In the genomic region with DNA sequence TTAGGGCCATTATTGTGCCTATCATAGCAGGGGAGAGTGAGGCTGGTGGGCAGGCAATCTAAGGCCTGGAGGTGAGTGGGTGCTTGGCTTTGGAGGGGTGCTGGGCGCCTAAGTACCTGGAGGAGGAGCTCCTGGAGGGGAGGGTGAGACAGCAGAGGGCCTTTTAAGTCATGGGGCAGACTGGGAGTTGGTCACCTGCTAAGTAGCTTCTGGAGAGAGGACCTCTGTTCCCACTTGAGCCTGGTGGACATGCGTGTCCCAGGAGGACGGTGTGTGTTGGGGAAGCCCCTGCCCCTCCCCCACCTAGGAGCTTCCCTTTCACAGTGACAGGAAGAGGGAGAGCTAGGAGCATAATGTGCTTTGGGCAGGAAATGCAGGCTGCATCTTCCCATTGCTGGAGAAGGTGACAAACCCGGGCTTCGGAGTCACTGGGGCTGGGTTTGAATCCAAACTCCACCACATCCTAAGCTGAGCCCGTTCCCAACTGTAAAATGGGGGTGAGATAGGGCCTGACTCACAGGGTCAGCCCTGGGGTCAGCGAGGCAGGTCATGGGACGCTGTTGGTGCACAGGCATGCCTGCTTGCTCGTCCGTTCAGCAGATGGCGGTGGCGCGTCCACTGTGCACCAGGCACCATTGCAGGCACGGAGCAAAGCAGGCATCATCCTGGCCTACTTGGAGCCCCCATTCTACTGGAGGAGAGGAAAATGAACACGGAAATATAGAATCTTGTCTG, we compare ENCODE assay signal across 1 cellular context.
TF ChIP-seq lines count a peak whose summit lies in the region.

No MANE protein-coding gene starts in this region.

TF ChIP-seq in K562, 482 proteins besides CTCF, POLR2A, EP300 and RAD21 (continued from another document and continues in another):
- TF ChIP-seq, protein P1, sequence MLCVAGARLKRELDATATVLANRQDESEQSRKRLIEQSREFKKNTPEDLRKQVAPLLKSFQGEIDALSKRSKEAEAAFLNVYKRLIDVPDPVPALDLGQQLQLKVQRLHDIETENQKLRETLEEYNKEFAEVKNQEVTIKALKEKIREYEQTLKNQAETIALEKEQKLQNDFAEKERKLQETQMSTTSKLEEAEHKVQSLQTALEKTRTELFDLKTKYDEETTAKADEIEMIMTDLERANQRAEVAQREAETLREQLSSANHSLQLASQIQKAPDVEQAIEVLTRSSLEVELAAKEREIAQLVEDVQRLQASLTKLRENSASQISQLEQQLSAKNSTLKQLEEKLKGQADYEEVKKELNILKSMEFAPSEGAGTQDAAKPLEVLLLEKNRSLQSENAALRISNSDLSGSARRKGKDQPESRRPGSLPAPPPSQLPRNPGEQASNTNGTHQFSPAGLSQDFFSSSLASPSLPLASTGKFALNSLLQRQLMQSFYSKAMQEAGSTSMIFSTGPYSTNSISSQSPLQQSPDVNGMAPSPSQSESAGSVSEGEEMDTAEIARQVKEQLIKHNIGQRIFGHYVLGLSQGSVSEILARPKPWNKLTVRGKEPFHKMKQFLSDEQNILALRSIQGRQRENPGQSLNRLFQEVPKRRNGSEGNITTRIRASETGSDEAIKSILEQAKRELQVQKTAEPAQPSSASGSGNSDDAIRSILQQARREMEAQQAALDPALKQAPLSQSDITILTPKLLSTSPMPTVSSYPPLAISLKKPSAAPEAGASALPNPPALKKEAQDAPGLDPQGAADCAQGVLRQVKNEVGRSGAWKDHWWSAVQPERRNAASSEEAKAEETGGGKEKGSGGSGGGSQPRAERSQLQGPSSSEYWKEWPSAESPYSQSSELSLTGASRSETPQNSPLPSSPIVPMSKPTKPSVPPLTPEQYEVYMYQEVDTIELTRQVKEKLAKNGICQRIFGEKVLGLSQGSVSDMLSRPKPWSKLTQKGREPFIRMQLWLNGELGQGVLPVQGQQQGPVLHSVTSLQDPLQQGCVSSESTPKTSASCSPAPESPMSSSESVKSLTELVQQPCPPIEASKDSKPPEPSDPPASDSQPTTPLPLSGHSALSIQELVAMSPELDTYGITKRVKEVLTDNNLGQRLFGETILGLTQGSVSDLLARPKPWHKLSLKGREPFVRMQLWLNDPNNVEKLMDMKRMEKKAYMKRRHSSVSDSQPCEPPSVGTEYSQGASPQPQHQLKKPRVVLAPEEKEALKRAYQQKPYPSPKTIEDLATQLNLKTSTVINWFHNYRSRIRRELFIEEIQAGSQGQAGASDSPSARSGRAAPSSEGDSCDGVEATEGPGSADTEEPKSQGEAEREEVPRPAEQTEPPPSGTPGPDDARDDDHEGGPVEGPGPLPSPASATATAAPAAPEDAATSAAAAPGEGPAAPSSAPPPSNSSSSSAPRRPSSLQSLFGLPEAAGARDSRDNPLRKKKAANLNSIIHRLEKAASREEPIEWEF (CRISPR knock-in tag; IDR thresholded peaks at IDR 0.05), result no peak
- peak; percentile 42; the same call in 1 of the 2 replicates for TF ChIP-seq ZNF121 (CRISPR knock-in tag; conservative IDR thresholded peaks at IDR 0.05)
- 0 out of 4 replicates have a peak, but pooled peaks of 1 of the 2 experiments have one; percentile 28 for TF ChIP-seq TRIM24 (IDR thresholded peaks at IDR 0.05)
- peak; percentile 32 for TF ChIP-seq RBM25 (IDR thresholded peaks at IDR 0.05; ENCODE audit: low read depth, low read length, severe bottlenecking)
- TF ChIP-seq FOS (IDR thresholded peaks at IDR 0.05; ENCODE audit: extremely low read depth, insufficient read length), result peak; percentile 5
- TF ChIP-seq, protein P2, sequence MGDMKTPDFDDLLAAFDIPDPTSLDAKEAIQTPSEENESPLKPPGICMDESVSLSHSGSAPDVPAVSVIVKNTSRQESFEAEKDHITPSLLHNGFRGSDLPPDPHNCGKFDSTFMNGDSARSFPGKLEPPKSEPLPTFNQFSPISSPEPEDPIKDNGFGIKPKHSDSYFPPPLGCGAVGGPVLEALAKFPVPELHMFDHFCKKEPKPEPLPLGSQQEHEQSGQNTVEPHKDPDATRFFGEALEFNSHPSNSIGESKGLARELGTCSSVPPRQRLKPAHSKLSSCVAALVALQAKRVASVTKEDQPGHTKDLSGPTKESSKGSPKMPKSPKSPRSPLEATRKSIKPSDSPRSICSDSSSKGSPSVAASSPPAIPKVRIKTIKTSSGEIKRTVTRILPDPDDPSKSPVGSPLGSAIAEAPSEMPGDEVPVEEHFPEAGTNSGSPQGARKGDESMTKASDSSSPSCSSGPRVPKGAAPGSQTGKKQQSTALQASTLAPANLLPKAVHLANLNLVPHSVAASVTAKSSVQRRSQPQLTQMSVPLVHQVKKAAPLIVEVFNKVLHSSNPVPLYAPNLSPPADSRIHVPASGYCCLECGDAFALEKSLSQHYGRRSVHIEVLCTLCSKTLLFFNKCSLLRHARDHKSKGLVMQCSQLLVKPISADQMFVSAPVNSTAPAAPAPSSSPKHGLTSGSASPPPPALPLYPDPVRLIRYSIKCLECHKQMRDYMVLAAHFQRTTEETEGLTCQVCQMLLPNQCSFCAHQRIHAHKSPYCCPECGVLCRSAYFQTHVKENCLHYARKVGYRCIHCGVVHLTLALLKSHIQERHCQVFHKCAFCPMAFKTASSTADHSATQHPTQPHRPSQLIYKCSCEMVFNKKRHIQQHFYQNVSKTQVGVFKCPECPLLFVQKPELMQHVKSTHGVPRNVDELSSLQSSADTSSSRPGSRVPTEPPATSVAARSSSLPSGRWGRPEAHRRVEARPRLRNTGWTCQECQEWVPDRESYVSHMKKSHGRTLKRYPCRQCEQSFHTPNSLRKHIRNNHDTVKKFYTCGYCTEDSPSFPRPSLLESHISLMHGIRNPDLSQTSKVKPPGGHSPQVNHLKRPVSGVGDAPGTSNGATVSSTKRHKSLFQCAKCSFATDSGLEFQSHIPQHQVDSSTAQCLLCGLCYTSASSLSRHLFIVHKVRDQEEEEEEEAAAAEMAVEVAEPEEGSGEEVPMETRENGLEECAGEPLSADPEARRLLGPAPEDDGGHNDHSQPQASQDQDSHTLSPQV (IDR thresholded peaks at IDR 0.05), result peak; percentile 76
- TF ChIP-seq ZNF224 (CRISPR knock-in tag; IDR thresholded peaks at IDR 0.05), result no peak
- TF ChIP-seq, protein P3, sequence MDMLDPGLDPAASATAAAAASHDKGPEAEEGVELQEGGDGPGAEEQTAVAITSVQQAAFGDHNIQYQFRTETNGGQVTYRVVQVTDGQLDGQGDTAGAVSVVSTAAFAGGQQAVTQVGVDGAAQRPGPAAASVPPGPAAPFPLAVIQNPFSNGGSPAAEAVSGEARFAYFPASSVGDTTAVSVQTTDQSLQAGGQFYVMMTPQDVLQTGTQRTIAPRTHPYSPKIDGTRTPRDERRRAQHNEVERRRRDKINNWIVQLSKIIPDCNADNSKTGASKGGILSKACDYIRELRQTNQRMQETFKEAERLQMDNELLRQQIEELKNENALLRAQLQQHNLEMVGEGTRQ (CRISPR knock-in tag; IDR thresholded peaks at IDR 0.05), result no peak
- TF ChIP-seq POLR2G (IDR thresholded peaks at IDR 0.05; ENCODE audit: low read depth, low read length), result peak; percentile 54
- TF ChIP-seq SMARCE1 (IDR thresholded peaks at IDR 0.05), result peak; percentile 47; the same call in 1 of the 2 replicates
- peak; percentile 67 for TF ChIP-seq DPF2 (IDR thresholded peaks at IDR 0.05)
- no peak for TF ChIP-seq ZNF77 (CRISPR knock-in tag; IDR thresholded peaks at IDR 0.05)
- TF ChIP-seq, protein P4, sequence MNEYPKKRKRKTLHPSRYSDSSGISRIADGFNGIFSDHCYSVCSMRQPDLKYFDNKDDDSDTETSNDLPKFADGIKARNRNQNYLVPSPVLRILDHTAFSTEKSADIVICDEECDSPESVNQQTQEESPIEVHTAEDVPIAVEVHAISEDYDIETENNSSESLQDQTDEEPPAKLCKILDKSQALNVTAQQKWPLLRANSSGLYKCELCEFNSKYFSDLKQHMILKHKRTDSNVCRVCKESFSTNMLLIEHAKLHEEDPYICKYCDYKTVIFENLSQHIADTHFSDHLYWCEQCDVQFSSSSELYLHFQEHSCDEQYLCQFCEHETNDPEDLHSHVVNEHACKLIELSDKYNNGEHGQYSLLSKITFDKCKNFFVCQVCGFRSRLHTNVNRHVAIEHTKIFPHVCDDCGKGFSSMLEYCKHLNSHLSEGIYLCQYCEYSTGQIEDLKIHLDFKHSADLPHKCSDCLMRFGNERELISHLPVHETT (CRISPR knock-in tag; conservative IDR thresholded peaks at IDR 0.05 in 1 of 2, IDR thresholded peaks at IDR 0.05 in 1 of 2), result peak in 1 of 2 experiments; percentile 49; a peak in 1 of 4 replicates
- TF ChIP-seq FUS (optimal IDR thresholded peaks at IDR 0.05; ENCODE audit: low read depth, low read length), result no peak
- TF ChIP-seq RCOR1 (IDR thresholded peaks at IDR 0.05; ENCODE audit: borderline replicate concordance in 1 of 2, low read depth in 2 of 2, low read length in 2 of 2), result peak; percentile 2 to 82; a peak in 1 of 4 replicates
- TF ChIP-seq, protein P5, sequence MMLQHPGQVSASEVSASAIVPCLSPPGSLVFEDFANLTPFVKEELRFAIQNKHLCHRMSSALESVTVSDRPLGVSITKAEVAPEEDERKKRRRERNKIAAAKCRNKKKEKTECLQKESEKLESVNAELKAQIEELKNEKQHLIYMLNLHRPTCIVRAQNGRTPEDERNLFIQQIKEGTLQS (IDR thresholded peaks at IDR 0.05), result peak; percentile 70
- TF ChIP-seq, protein P5 (CRISPR knock-in tag; conservative IDR thresholded peaks at IDR 0.05), result no peak
- peak; percentile 85 for TF ChIP-seq FOSL1 (tag; conservative IDR thresholded peaks at IDR 0.05)
- 0 out of 2 replicates have a peak, but pooled peaks have one; percentile 26 for TF ChIP-seq RBFOX2 (IDR thresholded peaks at IDR 0.05; ENCODE audit: low read depth, low read length)
- 0 out of 2 replicates have a peak, but pooled peaks have one; percentile 21 for TF ChIP-seq GATAD2A (IDR thresholded peaks at IDR 0.05)
- no peak for TF ChIP-seq TBL1XR1 (IDR thresholded peaks at IDR 0.05; ENCODE audit: low read length in 2 of 2)
- no peak for TF ChIP-seq CBX8 (IDR thresholded peaks at IDR 0.05; ENCODE audit: borderline replicate concordance, extremely low read depth, low read depth, low read length, poor library complexity, severe bottlenecking)
- TF ChIP-seq, protein P6, sequence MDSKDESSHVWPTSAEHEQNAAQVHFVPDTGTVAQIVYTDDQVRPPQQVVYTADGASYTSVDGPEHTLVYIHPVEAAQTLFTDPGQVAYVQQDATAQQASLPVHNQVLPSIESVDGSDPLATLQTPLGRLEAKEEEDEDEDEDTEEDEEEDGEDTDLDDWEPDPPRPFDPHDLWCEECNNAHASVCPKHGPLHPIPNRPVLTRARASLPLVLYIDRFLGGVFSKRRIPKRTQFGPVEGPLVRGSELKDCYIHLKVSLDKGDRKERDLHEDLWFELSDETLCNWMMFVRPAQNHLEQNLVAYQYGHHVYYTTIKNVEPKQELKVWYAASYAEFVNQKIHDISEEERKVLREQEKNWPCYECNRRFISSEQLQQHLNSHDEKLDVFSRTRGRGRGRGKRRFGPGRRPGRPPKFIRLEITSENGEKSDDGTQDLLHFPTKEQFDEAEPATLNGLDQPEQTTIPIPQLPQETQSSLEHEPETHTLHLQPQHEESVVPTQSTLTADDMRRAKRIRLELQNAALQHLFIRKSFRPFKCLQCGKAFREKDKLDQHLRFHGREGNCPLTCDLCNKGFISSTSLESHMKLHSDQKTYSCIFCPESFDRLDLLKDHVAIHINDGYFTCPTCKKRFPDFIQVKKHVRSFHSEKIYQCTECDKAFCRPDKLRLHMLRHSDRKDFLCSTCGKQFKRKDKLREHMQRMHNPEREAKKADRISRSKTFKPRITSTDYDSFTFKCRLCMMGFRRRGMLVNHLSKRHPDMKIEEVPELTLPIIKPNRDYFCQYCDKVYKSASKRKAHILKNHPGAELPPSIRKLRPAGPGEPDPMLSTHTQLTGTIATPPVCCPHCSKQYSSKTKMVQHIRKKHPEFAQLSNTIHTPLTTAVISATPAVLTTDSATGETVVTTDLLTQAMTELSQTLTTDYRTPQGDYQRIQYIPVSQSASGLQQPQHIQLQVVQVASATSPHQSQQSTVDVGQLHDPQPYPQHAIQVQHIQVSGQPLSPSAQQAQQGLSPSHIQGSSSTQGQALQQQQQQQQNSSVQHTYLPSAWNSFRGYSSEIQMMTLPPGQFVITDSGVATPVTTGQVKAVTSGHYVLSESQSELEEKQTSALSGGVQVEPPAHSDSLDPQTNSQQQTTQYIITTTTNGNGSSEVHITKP (IDR thresholded peaks at IDR 0.05; ENCODE audit: partially characterized antibody), result no peak
- TF ChIP-seq, protein P7, sequence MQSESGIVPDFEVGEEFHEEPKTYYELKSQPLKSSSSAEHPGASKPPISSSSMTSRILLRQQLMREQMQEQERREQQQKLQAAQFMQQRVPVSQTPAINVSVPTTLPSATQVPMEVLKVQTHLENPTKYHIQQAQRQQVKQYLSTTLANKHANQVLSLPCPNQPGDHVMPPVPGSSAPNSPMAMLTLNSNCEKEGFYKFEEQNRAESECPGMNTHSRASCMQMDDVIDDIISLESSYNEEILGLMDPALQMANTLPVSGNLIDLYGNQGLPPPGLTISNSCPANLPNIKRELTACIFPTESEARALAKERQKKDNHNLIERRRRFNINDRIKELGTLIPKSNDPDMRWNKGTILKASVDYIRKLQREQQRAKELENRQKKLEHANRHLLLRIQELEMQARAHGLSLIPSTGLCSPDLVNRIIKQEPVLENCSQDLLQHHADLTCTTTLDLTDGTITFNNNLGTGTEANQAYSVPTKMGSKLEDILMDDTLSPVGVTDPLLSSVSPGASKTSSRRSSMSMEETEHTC (IDR thresholded peaks at IDR 0.05), result peak; percentile 88; the same call in 1 of the 2 replicates
- TF ChIP-seq ZNF584 (CRISPR knock-in tag; IDR thresholded peaks at IDR 0.05; ENCODE audit: low read depth), result peak; percentile 2; the same call in 1 of the 2 replicates
- no peak for TF ChIP-seq NEUROD1 (IDR thresholded peaks at IDR 0.05; ENCODE audit: borderline replicate concordance, low read depth, low read length, partially characterized antibody)
- TF ChIP-seq, protein P8, sequence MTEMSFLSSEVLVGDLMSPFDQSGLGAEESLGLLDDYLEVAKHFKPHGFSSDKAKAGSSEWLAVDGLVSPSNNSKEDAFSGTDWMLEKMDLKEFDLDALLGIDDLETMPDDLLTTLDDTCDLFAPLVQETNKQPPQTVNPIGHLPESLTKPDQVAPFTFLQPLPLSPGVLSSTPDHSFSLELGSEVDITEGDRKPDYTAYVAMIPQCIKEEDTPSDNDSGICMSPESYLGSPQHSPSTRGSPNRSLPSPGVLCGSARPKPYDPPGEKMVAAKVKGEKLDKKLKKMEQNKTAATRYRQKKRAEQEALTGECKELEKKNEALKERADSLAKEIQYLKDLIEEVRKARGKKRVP (CRISPR knock-in tag; IDR thresholded peaks at IDR 0.05), result no peak
- 0 out of 2 replicates have a peak, but pooled peaks have one; percentile 3 for TF ChIP-seq SMC3 (conservative IDR thresholded peaks at IDR 0.05; ENCODE audit: insufficient read depth, low read depth, low read length)
- TF ChIP-seq, protein P9, sequence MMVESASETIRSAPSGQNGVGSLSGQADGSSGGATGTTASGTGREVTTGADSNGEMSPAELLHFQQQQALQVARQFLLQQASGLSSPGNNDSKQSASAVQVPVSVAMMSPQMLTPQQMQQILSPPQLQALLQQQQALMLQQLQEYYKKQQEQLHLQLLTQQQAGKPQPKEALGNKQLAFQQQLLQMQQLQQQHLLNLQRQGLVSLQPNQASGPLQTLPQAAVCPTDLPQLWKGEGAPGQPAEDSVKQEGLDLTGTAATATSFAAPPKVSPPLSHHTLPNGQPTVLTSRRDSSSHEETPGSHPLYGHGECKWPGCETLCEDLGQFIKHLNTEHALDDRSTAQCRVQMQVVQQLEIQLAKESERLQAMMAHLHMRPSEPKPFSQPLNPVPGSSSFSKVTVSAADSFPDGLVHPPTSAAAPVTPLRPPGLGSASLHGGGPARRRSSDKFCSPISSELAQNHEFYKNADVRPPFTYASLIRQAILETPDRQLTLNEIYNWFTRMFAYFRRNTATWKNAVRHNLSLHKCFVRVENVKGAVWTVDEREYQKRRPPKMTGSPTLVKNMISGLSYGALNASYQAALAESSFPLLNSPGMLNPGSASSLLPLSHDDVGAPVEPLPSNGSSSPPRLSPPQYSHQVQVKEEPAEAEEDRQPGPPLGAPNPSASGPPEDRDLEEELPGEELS (CRISPR knock-in tag; IDR thresholded peaks at IDR 0.05; ENCODE audit: borderline replicate concordance), result no peak
- no peak for TF ChIP-seq DIDO1 (tag; IDR thresholded peaks at IDR 0.05; ENCODE audit: low read depth)
